1 cellular context compared by ENCODE assay signal in the genomic region with DNA sequence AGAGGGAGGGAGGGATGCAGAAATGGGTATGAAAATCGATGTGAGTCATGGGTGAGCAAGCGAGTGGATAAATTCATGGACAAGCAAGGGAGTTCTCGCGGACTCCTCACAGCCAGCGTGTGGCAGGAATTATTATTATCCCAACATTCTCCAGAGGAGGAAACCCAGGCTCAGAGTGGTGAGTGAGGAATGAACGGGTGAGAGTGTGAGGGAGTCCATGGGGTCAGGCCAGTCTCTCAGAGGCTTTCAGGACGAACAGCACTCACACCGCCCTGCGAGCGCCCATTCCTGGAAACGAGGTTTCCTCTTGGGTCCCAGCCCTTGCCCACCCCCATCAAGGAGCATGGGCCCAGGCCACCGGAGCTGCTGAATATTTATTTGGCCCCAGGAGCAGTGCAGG.
TF ChIP-seq lines count a peak whose summit lies in the region.

No MANE protein-coding gene starts in this region.

TF ChIP-seq in endothelial cell of umbilical vein, 7 proteins besides CTCF, POLR2A, EP300 and RAD21:
- TF ChIP-seq FOS (IDR thresholded peaks at IDR 0.05; ENCODE audit: borderline replicate concordance, insufficient read depth, low read length) = peak; percentile 47
- TF ChIP-seq EZH2 (IDR thresholded peaks at IDR 0.05; ENCODE audit: borderline replicate concordance, low read depth, low read length, severe bottlenecking) = no peak
